In genomic region chr9:2082802-2083201, GRCh38 we compare ENCODE assay signal across 23 cellular contexts.
"Had no signal": no experiment of that assay in that cellular context is flagged by ENCODE, and none has a peak within 500 bp of the region (broad histone marks: within the 10 kb centered on the region; RNA-seq: fewer than 3 reads in every experiment).

No MANE protein-coding gene starts in this region.

- H3K4me3 Mint-ChIP-seq: mesothelial cell of epicardium; nephron; stimulated activated effector memory CD8-positive, alpha-beta T cell treated with anti-CD3 and anti-CD28 coated beads, Interleukin-12 subunit alpha, Interleukin-12 subunit beta, amount 100 ng/mL, for 72 hours; type B pancreatic cell; WTC11 had no signal

- H3K27ac ChIP-seq: adrenal gland, ascending aorta, brain microvascular endothelial cell, esophagus muscularis mucosa, left ventricle myocardium inferior, neutrophil, ovary, psoas muscle, right atrium auricular region, thoracic aorta, vagina had no signal

- H3K4me1 Mint-ChIP-seq: WTC11 had no signal

- H3K9me3 Mint-ChIP-seq: mesothelial cell of epicardium; nephron; stimulated activated effector memory CD8-positive, alpha-beta T cell treated with anti-CD3 and anti-CD28 coated beads, Interleukin-12 subunit alpha, Interleukin-12 subunit beta, amount 100 ng/mL, for 72 hours; type B pancreatic cell; WTC11 had no signal

- ATAC-seq: psoas muscle, WTC11 had no signal

- H3K27me3 Mint-ChIP-seq: type B pancreatic cell had no signal

- H3K9me3 ChIP-seq: adrenal gland, ascending aorta, esophagus muscularis mucosa, left ventricle myocardium inferior, neutrophil, ovary, psoas muscle, right atrium auricular region, thoracic aorta, vagina had no signal

- DNase-seq: activated CD4-positive, alpha-beta T cell treated with anti-CD3 and anti-CD28 coated beads, Interleukin-2, amount 50 U/mL, for 48 hours; activated CD8-positive, alpha-beta memory T cell treated with anti-CD3 and anti-CD28 coated beads, Interleukin-2, amount 50 U/mL, for 48 hours; activated gamma-delta T cell; activated naive CD4-positive, alpha-beta T cell treated with anti-CD3 and anti-CD28 coated beads, Interleukin-2, amount 50 U/mL, for 16 hours; activated T-cell treated with anti-CD3 and anti-CD28 coated beads, Interleukin-2, amount 50 U/mL, for 48 hours; adrenal gland; brain microvascular endothelial cell; left ventricle myocardium inferior; ovary; psoas muscle; stimulated activated CD4-positive, alpha-beta T cell treated with anti-CD3 and anti-CD28 coated beads, Interleukin-1b, Interleukin-23, amount 100 ng/mL, for 48 hours; T1000 had no signal

- H3K27ac Mint-ChIP-seq: mesothelial cell of epicardium; stimulated activated effector memory CD8-positive, alpha-beta T cell treated with anti-CD3 and anti-CD28 coated beads, Interleukin-12 subunit alpha, Interleukin-12 subunit beta, amount 100 ng/mL, for 72 hours; type B pancreatic cell; WTC11 had no signal

- H3K27me3 ChIP-seq: adrenal gland, ascending aorta, brain microvascular endothelial cell, esophagus muscularis mucosa, neutrophil, ovary, right atrium auricular region, vagina had no signal

- H3K36me3 ChIP-seq: ovary had no signal

- H3K4me1 ChIP-seq: adrenal gland, psoas muscle, vagina had no signal

- H3K4me3 ChIP-seq: adrenal gland, ascending aorta, esophagus muscularis mucosa, left ventricle myocardium inferior, ovary, psoas muscle, right atrium auricular region, thoracic aorta, vagina had no signal
